In the genomic region with DNA sequence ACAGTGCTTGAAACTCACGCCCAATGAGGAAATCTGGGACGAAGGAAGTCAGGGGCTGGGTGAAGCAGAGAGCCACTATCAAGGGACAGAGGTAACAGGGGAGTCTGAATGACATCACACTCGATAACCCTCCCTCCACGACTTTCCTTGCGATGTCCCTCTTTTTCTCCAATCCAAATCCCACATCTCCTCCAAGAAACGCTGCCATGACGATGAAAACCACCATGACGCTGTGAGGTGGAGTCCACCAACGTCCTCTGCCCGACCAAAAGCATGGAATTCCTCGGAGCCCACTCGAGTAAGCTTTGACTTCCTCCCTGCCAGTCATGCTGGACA, we compare ENCODE assay signal across 7 cellular contexts. TPM values are rescaled to one million over a fixed set of nuclear protein-coding genes. Genes with fewer than 3 reads are reported as not detected.
DNase-seq lines count a peak whose midpoint lies in the region; ATAC-seq and TF ChIP-seq lines count a peak whose summit lies in the region.

No MANE protein-coding gene starts in this region.

- H3K4me3 Mint-ChIP-seq in HFFc6: peak overlapping the region; percentile 98
- peak overlapping the region; percentile 84 for H3K4me3 Mint-ChIP-seq in activated T-helper 17 cell treated with anti-CD3 and anti-CD28 coated beads, Interleukin-2, amount 50 U/mL, for 72 hours
- H3K4me3 Mint-ChIP-seq in stimulated activated naive CD8-positive, alpha-beta T cell treated with anti-CD3 and anti-CD28 coated beads, Interleukin-15, amount 100 ng/mL, for 72 hours: peak overlapping the region; percentile 91 to 94

- no peaks in the 10 kb centered on the region for H3K9me3 Mint-ChIP-seq in HFFc6
- H3K9me3 Mint-ChIP-seq in activated T-helper 17 cell treated with anti-CD3 and anti-CD28 coated beads, Interleukin-2, amount 50 U/mL, for 72 hours: no peaks in the 10 kb centered on the region
- H3K9me3 Mint-ChIP-seq in stimulated activated naive CD8-positive, alpha-beta T cell treated with anti-CD3 and anti-CD28 coated beads, Interleukin-15, amount 100 ng/mL, for 72 hours: no peaks in the 10 kb centered on the region

- peak overlapping the region; percentile 93 for H3K4me3 ChIP-seq in iPS-18c (ENCODE audit: insufficient read depth, low read depth, low read length)

- peaks cover 4% of the 10 kb centered on the region for H3K27me3 Mint-ChIP-seq in HFFc6 (ENCODE audit: insufficient read depth)
- H3K27me3 Mint-ChIP-seq in activated T-helper 17 cell treated with anti-CD3 and anti-CD28 coated beads, Interleukin-2, amount 50 U/mL, for 72 hours: no peaks in the 10 kb centered on the region
- no peaks in the 10 kb centered on the region for H3K27me3 Mint-ChIP-seq in stimulated activated naive CD8-positive, alpha-beta T cell treated with anti-CD3 and anti-CD28 coated beads, Interleukin-15, amount 100 ng/mL, for 72 hours

- no peaks in the 10 kb centered on the region for H3K9me3 ChIP-seq in iPS-18c (ENCODE audit: control insufficient read depth, insufficient read depth, low read length)

- H3K4me1 Mint-ChIP-seq in HFFc6 (ENCODE audit: low read depth): peaks cover 26% of the 10 kb centered on the region
- peaks cover 15% of the 10 kb centered on the region for H3K4me1 Mint-ChIP-seq in activated T-helper 17 cell treated with anti-CD3 and anti-CD28 coated beads, Interleukin-2, amount 50 U/mL, for 72 hours
- H3K4me1 Mint-ChIP-seq in stimulated activated naive CD8-positive, alpha-beta T cell treated with anti-CD3 and anti-CD28 coated beads, Interleukin-15, amount 100 ng/mL, for 72 hours: peaks cover 82% of the 10 kb centered on the region

- TF ChIP-seq CTCF in HFFc6 (IDR thresholded peaks at IDR 0.05): no peak

- H3K36me3 Mint-ChIP-seq in HFFc6 (ENCODE audit: low read depth): peaks cover 9% of the 10 kb centered on the region
- peaks cover 22% of the 10 kb centered on the region for H3K36me3 Mint-ChIP-seq in activated T-helper 17 cell treated with anti-CD3 and anti-CD28 coated beads, Interleukin-2, amount 50 U/mL, for 72 hours (ENCODE audit: low read depth)

- ATAC-seq in activated T-helper 17 cell treated with anti-CD3 and anti-CD28 coated beads, Interleukin-2, amount 50 U/mL, for 72 hours (replicated peaks): no peak
- no peak for ATAC-seq in stimulated activated naive CD8-positive, alpha-beta T cell treated with anti-CD3 and anti-CD28 coated beads, Interleukin-15, amount 100 ng/mL, for 72 hours
- no peak for ATAC-seq in GM21381 (IDR thresholded peaks at IDR 0.05; ENCODE audit: unreplicated experiment)

- peak overlapping the region; percentile 98 for H3K27ac Mint-ChIP-seq in HFFc6
- peak overlapping the region; percentile 96 for H3K27ac Mint-ChIP-seq in activated T-helper 17 cell treated with anti-CD3 and anti-CD28 coated beads, Interleukin-2, amount 50 U/mL, for 72 hours
- H3K27ac Mint-ChIP-seq in stimulated activated naive CD8-positive, alpha-beta T cell treated with anti-CD3 and anti-CD28 coated beads, Interleukin-15, amount 100 ng/mL, for 72 hours: peak overlapping the region; percentile 98 to 99

- DNase-seq in HFFc6 (no peak), NCI-H187 (lab: John Stamatoyannopoulos, UW) (no peak), SK-N-DZ (ENCODE audit: low spot score) (no peak)
- DNase-seq in stimulated activated naive CD8-positive, alpha-beta T cell treated with anti-CD3 and anti-CD28 coated beads, Interleukin-15, amount 100 ng/mL, for 72 hours: no peak

RNA-seq across cellular contexts. Expression of gene REXO1, which starts 1.0 kb away (rescaled TPM):
- 10 to 100 TPM; 32.9 to 38.2 (median 34.6) TPM for total RNA-seq in HFFc6 (2021; fragmentation: NEBNext Ultra II Directional; extraction: Animal tissue kit (Norgen Biotek cat#: 25700))
- total RNA-seq in activated T-helper 17 cell treated with anti-CD3 and anti-CD28 coated beads, Interleukin-2, amount 50 U/mL, for 72 hours: 10 to 100 TPM; 39.7 to 50.0 TPM
- polyA plus RNA-seq in SK-N-DZ (2014; cell fraction: cytosol; rRNA removed): 10.7 and 12.7 TPM in 2 replicates
- polyA plus RNA-seq in SK-N-DZ (2014; cell fraction: nucleus; rRNA removed): 16.6 and 69.5 TPM in 2 replicates

RNA-seq across cellular contexts. Expression of gene KLF16, which starts 16.1 kb away (rescaled TPM):
- total RNA-seq in HFFc6 (2021; fragmentation: NEBNext Ultra II Directional; extraction: Animal tissue kit (Norgen Biotek cat#: 25700)): 10 to 100 TPM; 37.7 to 48.3 (median 41.6) TPM
- 10 to 100 TPM; 16.3 to 32.9 TPM for total RNA-seq in activated T-helper 17 cell treated with anti-CD3 and anti-CD28 coated beads, Interleukin-2, amount 50 U/mL, for 72 hours
- polyA plus RNA-seq in SK-N-DZ (2014; cell fraction: cytosol; rRNA removed): 12.8 and 16.7 TPM in 2 replicates
- 11.0 and 15.3 TPM in 2 replicates for polyA plus RNA-seq in SK-N-DZ (2014; cell fraction: nucleus; rRNA removed)

RNA-seq across cellular contexts. Expression of gene ATP8B3, which starts 35.2 kb away (rescaled TPM):
- 1 to 10 TPM; 4.9 to 8.8 (median 7.6) TPM for total RNA-seq in HFFc6 (2021; fragmentation: NEBNext Ultra II Directional; extraction: Animal tissue kit (Norgen Biotek cat#: 25700))
- total RNA-seq in activated T-helper 17 cell treated with anti-CD3 and anti-CD28 coated beads, Interleukin-2, amount 50 U/mL, for 72 hours: 10 to 100 TPM; 10.1 to 44.8 TPM
- 0.10 and 0.32 TPM in 2 replicates for polyA plus RNA-seq in SK-N-DZ (2014; cell fraction: cytosol; rRNA removed)
- polyA plus RNA-seq in SK-N-DZ (2014; cell fraction: nucleus; rRNA removed): 0.12 and 1.7 TPM in 2 replicates

RNA-seq across cellular contexts. Expression of gene ABHD17A, which starts 38.0 kb away (rescaled TPM):
- 10 to 100 TPM; 61.0 to 80.0 (median 67.9) TPM for total RNA-seq in HFFc6 (2021; fragmentation: NEBNext Ultra II Directional; extraction: Animal tissue kit (Norgen Biotek cat#: 25700))
- 100 to 1,000 TPM in 1 of 2 donors, 10 to 100 TPM in 1; 84.4 to 109 TPM for total RNA-seq in activated T-helper 17 cell treated with anti-CD3 and anti-CD28 coated beads, Interleukin-2, amount 50 U/mL, for 72 hours
- 73.8 and 89.9 TPM in 2 replicates for polyA plus RNA-seq in SK-N-DZ (2014; cell fraction: cytosol; rRNA removed)
- polyA plus RNA-seq in SK-N-DZ (2014; cell fraction: nucleus; rRNA removed): 197 and 240 TPM in 2 replicates

RNA-seq across cellular contexts. Expression of gene ADAT3, which starts 57.9 kb away (rescaled TPM):
- 1 to 10 TPM; 2.3 to 4.2 (median 3.0) TPM for total RNA-seq in HFFc6 (2021; fragmentation: NEBNext Ultra II Directional; extraction: Animal tissue kit (Norgen Biotek cat#: 25700))
- total RNA-seq in activated T-helper 17 cell treated with anti-CD3 and anti-CD28 coated beads, Interleukin-2, amount 50 U/mL, for 72 hours: 10 to 100 TPM; 11.6 to 12.2 TPM
- polyA plus RNA-seq in SK-N-DZ (2014; cell fraction: cytosol; rRNA removed): 6.3 and 9.5 TPM in 2 replicates
- polyA plus RNA-seq in SK-N-DZ (2014; cell fraction: nucleus; rRNA removed): 6.1 and 7.3 TPM in 2 replicates
